Comparison of ENCODE assay signal across 1 cellular context in the genomic region with DNA sequence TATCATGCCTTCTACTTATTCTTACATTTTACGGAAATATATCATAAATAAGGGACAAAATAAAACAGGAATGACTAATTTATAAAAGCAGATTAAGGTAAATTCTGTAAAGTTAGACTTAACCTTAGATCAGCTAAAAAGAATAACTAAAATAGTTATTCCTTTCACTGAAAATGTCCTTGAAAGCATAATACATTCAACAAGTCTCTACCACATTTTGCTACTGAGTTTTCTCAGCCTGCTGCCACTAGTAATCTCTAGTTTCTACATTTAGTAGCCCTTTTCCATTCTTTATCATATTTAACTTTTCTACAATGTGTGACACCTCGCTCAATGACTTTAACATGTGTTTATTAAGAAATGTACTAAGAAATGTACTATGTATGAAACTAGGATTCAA.
TF ChIP-seq lines count a peak whose summit lies in the region.

No MANE protein-coding gene starts in this region.

TF ChIP-seq in WTC11, 78 proteins besides CTCF, POLR2A, EP300 and RAD21 (continued from another document):
- TF ChIP-seq PREB (CRISPR knock-in tag; IDR thresholded peaks at IDR 0.05; ENCODE audit: borderline replicate concordance) (no peak), FOXK1 (CRISPR knock-in tag; IDR thresholded peaks at IDR 0.05) (no peak)
